In genomic region chr10:125593644-125594043, GRCh38 we compare ENCODE assay signal across 3 cellular contexts.
TF ChIP-seq lines count a peak whose summit lies in the region.

No MANE protein-coding gene starts in this region.

TF ChIP-seq in GM23338, 12 proteins besides CTCF, POLR2A, EP300 and RAD21 (continues in another document):
- no peak for TF ChIP-seq NANOG (IDR thresholded peaks at IDR 0.05; ENCODE audit: borderline replicate concordance)
- no peak for TF ChIP-seq POLR2AphosphoS5 (IDR thresholded peaks at IDR 0.05; ENCODE audit: low read depth)
- TF ChIP-seq, protein P1, sequence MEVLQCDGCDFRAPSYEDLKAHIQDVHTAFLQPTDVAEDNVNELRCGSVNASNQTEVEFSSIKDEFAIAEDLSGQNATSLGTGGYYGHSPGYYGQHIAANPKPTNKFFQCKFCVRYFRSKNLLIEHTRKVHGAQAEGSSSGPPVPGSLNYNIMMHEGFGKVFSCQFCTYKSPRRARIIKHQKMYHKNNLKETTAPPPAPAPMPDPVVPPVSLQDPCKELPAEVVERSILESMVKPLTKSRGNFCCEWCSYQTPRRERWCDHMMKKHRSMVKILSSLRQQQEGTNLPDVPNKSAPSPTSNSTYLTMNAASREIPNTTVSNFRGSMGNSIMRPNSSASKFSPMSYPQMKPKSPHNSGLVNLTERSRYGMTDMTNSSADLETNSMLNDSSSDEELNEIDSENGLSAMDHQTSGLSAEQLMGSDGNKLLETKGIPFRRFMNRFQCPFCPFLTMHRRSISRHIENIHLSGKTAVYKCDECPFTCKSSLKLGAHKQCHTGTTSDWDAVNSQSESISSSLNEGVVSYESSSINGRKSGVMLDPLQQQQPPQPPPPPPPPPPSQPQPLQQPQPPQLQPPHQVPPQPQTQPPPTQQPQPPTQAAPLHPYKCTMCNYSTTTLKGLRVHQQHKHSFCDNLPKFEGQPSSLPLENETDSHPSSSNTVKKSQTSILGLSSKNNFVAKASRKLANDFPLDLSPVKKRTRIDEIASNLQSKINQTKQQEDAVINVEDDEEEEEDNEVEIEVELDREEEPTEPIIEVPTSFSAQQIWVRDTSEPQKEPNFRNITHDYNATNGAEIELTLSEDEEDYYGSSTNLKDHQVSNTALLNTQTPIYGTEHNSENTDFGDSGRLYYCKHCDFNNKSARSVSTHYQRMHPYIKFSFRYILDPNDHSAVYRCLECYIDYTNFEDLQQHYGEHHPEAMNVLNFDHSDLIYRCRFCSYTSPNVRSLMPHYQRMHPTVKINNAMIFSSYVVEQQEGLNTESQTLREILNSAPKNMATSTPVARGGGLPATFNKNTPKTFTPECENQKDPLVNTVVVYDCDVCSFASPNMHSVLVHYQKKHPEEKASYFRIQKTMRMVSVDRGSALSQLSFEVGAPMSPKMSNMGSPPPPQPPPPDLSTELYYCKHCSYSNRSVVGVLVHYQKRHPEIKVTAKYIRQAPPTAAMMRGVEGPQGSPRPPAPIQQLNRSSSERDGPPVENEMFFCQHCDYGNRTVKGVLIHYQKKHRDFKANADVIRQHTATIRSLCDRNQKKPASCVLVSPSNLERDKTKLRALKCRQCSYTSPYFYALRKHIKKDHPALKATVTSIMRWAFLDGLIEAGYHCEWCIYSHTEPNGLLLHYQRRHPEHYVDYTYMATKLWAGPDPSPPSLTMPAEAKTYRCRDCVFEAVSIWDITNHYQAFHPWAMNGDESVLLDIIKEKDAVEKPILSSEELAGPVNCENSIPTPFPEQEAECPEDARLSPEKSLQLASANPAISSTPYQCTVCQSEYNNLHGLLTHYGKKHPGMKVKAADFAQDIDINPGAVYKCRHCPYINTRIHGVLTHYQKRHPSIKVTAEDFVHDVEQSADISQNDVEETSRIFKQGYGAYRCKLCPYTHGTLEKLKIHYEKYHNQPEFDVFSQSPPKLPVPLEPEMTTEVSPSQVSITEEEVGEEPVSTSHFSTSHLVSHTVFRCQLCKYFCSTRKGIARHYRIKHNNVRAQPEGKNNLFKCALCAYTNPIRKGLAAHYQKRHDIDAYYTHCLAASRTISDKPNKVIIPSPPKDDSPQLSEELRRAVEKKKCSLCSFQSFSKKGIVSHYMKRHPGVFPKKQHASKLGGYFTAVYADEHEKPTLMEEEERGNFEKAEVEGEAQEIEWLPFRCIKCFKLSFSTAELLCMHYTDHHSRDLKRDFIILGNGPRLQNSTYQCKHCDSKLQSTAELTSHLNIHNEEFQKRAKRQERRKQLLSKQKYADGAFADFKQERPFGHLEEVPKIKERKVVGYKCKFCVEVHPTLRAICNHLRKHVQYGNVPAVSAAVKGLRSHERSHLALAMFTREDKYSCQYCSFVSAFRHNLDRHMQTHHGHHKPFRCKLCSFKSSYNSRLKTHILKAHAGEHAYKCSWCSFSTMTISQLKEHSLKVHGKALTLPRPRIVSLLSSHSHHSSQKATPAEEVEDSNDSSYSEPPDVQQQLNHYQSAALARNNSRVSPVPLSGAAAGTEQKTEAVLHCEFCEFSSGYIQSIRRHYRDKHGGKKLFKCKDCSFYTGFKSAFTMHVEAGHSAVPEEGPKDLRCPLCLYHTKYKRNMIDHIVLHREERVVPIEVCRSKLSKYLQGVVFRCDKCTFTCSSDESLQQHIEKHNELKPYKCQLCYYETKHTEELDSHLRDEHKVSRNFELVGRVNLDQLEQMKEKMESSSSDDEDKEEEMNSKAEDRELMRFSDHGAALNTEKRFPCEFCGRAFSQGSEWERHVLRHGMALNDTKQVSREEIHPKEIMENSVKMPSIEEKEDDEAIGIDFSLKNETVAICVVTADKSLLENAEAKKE (CRISPR knock-in tag; IDR thresholded peaks at IDR 0.05), result no peak
- TF ChIP-seq ZNF114 (CRISPR knock-in tag; IDR thresholded peaks at IDR 0.05), result no peak
- no peak for TF ChIP-seq ETS1 (IDR thresholded peaks at IDR 0.05)

TF ChIP-seq in Ishikawa, 13 proteins besides CTCF, POLR2A, EP300 and RAD21:
- TF ChIP-seq REST (IDR thresholded peaks at IDR 0.05; ENCODE audit: low read depth) (no peak), CEBPB (IDR thresholded peaks at IDR 0.05) (0 out of 2 replicates have a peak, but pooled peaks have one; percentile 12), TEAD4 (IDR thresholded peaks at IDR 0.05) (no peak)

TF ChIP-seq in H1, 55 proteins besides CTCF, POLR2A, EP300 and RAD21:
- TF ChIP-seq NANOG (IDR thresholded peaks at IDR 0.05; ENCODE audit: insufficient read depth, low read depth, low read length, poor library complexity, severe bottlenecking), result no peak
- TF ChIP-seq CEBPB (IDR thresholded peaks at IDR 0.05; ENCODE audit: low read depth, low read length), result peak; percentile 70; the same call in 1 of the 2 replicates
